In the genomic region with DNA sequence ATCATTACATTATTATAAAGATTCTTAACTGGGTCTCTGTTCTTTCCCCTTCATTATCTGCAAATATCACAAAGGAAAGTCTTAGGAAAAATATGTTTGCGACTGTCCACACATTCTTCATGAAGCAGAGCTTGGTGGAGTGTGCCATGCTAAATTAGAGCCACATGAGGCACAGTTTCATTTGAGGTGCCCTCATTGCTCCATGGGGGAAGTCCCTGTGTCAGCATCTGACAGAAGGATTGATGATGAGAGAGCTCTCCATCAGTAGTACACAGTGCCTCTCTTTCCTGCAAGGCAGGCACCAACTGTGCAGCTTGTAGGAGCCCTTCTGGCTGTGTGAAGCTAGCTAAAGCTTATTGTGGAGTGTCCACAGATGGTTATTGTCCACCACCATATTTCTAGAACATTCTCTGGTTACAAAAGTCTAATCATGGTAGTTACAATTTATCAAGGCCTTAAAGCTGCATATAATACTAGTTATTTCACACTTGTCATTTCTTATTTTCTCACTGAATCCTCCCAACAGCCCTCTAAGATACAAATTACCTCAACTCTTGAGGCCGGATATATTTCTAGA, we compare ENCODE assay signal across 8 cellular contexts.
DNase-seq lines count a peak whose midpoint lies in the region; ATAC-seq lines count a peak whose summit lies in the region.

No MANE protein-coding gene starts in this region.

- CTCF ChIA-PET in activated naive CD4-positive, alpha-beta T cell treated with anti-CD3 and anti-CD28 coated beads, Interleukin-2, amount 10 ng/mL, durations not matched to agents 7 days and 5 days (lab: Charles Lee): interaction anchor here (0.6 to 4.3 kb wide), 10 partner anchors 8 to 676 kb away, joined by 3 to 41 read pairs (median 4); no protein-coding TSS in a partner anchor

- peaks cover 73% of the 10 kb centered on the region for H3K4me1 Mint-ChIP-seq in activated naive CD4-positive, alpha-beta T cell treated with anti-CD3 and anti-CD28 coated beads, Interleukin-2, amount 10 ng/mL, durations not matched to agents 7 days and 5 days

- H3K36me3 Mint-ChIP-seq in activated naive CD4-positive, alpha-beta T cell treated with anti-CD3 and anti-CD28 coated beads, Interleukin-2, amount 10 ng/mL, durations not matched to agents 7 days and 5 days: peaks cover 45% of the 10 kb centered on the region

- peak overlapping the region; percentile 97 for H3K27ac Mint-ChIP-seq in activated naive CD4-positive, alpha-beta T cell treated with anti-CD3 and anti-CD28 coated beads, Interleukin-2, amount 10 ng/mL, durations not matched to agents 7 days and 5 days

- ATAC-seq in GM19455 (IDR thresholded peaks at IDR 0.05; ENCODE audit: unreplicated experiment) (peak; percentile 51), HG03442 (IDR thresholded peaks at IDR 0.05; ENCODE audit: unreplicated experiment) (peak; percentile 52)

- DNase-seq in DMS153 treated with DMSO at 0.1 percent for 48 hours (lab: John Stamatoyannopoulos, UW; ENCODE audit: unreplicated experiment): peak; percentile 20
- peak; percentile 65 for DNase-seq in activated naive CD4-positive, alpha-beta T cell treated with anti-CD3 and anti-CD28 coated beads, Interleukin-2, amount 10 ng/mL, durations not matched to agents 7 days and 5 days
- DNase-seq in stimulated activated CD8-positive, alpha-beta memory T cell treated with anti-CD3 and anti-CD28 coated beads, Interleukin-4, amount 100 ng/mL, for 48 hours: peak; percentile 34
- no peak for DNase-seq in C1 segment of cervical spinal cord (lab: John Stamatoyannopoulos, UW)
- no peak for DNase-seq in SKM-1 (lab: John Stamatoyannopoulos, UW; ENCODE audit: unreplicated experiment)
- DNase-seq in iPS-NIHi7 (ENCODE audit: extremely low spot score): no peak

- peak overlapping the region; percentile 49 for H3K4me3 Mint-ChIP-seq in activated naive CD4-positive, alpha-beta T cell treated with anti-CD3 and anti-CD28 coated beads, Interleukin-2, amount 10 ng/mL, durations not matched to agents 7 days and 5 days

- H3K9me3 Mint-ChIP-seq in activated naive CD4-positive, alpha-beta T cell treated with anti-CD3 and anti-CD28 coated beads, Interleukin-2, amount 10 ng/mL, durations not matched to agents 7 days and 5 days: no peaks in the 10 kb centered on the region

- H3K27me3 Mint-ChIP-seq in activated naive CD4-positive, alpha-beta T cell treated with anti-CD3 and anti-CD28 coated beads, Interleukin-2, amount 10 ng/mL, durations not matched to agents 7 days and 5 days: no peaks in the 10 kb centered on the region

Comparison
In these comparisons a context has a peak if more than half of its experiments do, and no peak if none do; other contexts are left out.
1. DNase-seq: peak in DMS153 treated with DMSO at 0.1 percent for 48 hours (single experiment), activated naive CD4-positive, alpha-beta T cell treated with anti-CD3 and anti-CD28 coated beads, Interleukin-2, amount 10 ng/mL, durations not matched to agents 7 days and 5 days (single experiment) and stimulated activated CD8-positive, alpha-beta memory T cell treated with anti-CD3 and anti-CD28 coated beads, Interleukin-4, amount 100 ng/mL, for 48 hours (single experiment); none in C1 segment of cervical spinal cord (0 of 14), SKM-1 (single experiment) and iPS-NIHi7 (single experiment).